20 cellular contexts compared by ENCODE assay signal in genomic region chr13:112200200-112200599, GRCh38.
"Had no signal": no experiment of that assay in that cellular context is flagged by ENCODE, and none has a peak within 500 bp of the region (broad histone marks: within the 10 kb centered on the region; RNA-seq: fewer than 3 reads in every experiment).

No MANE protein-coding gene starts in this region.

- DNase-seq: Kasumi-1, MM.1S, NCI-H1092 treated with DMSO at 0.1 percent for 48 hours, NCI-H1436, NCI-H187, NCI-H2029, NCI-H2081 treated with DMSO at 0.1 percent for 48 hours, NCI-H2171, NCI-H226, NCI-H446, NCI-H510A, NCI-H524 treated with DMSO at 0.1 percent for 48 hours, NCI-H774, Right ventricle myocardium superior, RPMI8226, SK-N-SH, SW 1271 had no signal

- H3K9me3 ChIP-seq: SK-N-SH had no signal

- H3K9ac ChIP-seq: KMS-11, SK-N-SH had no signal

- H3K4me2 ChIP-seq: KMS-11, SK-N-SH had no signal

- ATAC-seq: HepG2, K562 had no signal

- H3K4me3 ChIP-seq: K562 had no signal

- H3K27ac ChIP-seq: KMS-11 had no signal
